In the genomic region with DNA sequence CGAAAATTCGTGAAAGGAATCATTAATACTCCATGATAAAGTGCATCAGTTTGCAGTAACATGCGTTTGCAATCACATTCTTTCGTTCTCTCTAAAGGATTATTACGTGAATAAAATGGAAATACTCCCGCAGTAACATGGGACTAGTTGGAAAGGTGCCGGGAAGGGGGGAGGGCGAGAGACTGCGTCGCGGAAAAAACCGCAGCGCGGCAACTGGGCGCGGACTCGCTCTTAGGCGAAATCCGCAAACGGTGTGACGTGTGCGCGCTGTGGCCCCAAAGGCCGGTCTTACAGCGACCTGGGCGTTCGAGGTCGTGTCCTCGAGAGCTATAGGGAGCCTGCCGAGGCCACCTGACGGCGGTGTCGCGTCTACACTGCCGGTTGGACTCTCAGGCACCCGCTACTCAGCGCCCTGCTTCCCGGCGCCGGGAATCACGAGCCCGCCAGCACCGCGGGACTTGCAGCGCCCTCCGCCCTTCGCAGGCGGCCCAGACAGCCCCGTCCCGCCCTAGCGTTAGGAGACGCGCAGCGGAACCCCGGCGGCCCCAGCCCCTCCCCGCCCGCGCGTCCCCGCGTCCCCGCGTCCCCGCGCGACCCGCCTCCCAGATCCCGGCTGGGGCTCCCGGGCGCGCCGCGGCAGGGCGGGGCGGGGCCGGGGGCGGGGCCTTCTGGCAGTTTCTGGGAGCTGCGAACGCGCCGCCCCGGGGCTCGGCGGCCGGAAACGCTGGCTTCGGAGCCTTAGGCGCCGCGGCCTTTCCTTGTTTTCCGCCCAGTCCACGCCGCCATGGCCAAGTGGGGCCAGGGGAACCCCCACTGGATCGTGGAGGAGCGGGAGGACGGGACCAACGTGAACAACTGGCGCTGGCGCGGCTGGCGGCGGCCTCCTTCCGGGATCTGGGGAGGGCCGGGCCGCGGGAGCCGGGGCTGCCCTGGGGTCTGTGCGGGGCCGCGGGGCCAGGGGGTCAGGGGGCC, we compare ENCODE assay signal across 8 cellular contexts. TPM values are rescaled to one million over a fixed set of nuclear protein-coding genes. Genes with fewer than 3 reads are reported as not detected.
DNase-seq lines count a peak whose midpoint lies in the region; ATAC-seq, FAIRE-seq and TF ChIP-seq lines count a peak whose summit lies in the region.

No MANE protein-coding gene starts in this region.

- no peaks in the 10 kb centered on the region for H3K9me3 ChIP-seq in CD4-positive, CD25-positive, alpha-beta regulatory T cell (ENCODE audit: control insufficient read depth in 2 of 2, low read length in 2 of 2)
- no peaks in the 10 kb centered on the region for H3K9me3 ChIP-seq in HepG2 (ENCODE audit: low read length)

- peak; percentile 96 to 99 for TF ChIP-seq POLR2A in HepG2 (IDR thresholded peaks at IDR 0.05; ENCODE audit: insufficient read depth in 1 of 2, low read depth in 2 of 2, low read length in 2 of 2)

- H3K4me1 ChIP-seq in CD4-positive, CD25-positive, alpha-beta regulatory T cell (ENCODE audit: control insufficient read depth, insufficient read depth, low read length, poor library complexity, severe bottlenecking) = peaks cover 50% of the 10 kb centered on the region
- H3K4me1 ChIP-seq in HepG2 (ENCODE audit: insufficient read depth, low read length) = peaks cover 63% of the 10 kb centered on the region

- H3K27ac ChIP-seq in CD4-positive, CD25-positive, alpha-beta regulatory T cell (ENCODE audit: insufficient read depth, low read length, poor library complexity, severe bottlenecking) = peak overlapping the region; percentile 95
- peak overlapping the region; percentile 93 for H3K27ac ChIP-seq in HepG2 (ENCODE audit: extremely low read length, insufficient read depth, low read length)

- no peaks in the 10 kb centered on the region for H3K9me3 Mint-ChIP-seq in CD4-positive, CD25-positive, alpha-beta regulatory T cell

- DNase-seq in CD4-positive, CD25-positive, alpha-beta regulatory T cell = peak; percentile 87 to 93 (median 91)
- DNase-seq in NCI-H69 (lab: John Stamatoyannopoulos, UW) = peak; percentile 93
- DNase-seq in activated CD4-positive, alpha-beta T cell treated with anti-CD3 and anti-CD28 coated beads, Interleukin-2, amount 50 U/mL, for 1 hour = peak; percentile 93
- peak; percentile 80 for DNase-seq in dedifferentiated amniotic fluid mesenchymal stem cell (ENCODE audit: extremely low spot score)
- peak; percentile 94 for DNase-seq in HepG2 (ENCODE audit: low spot score)
- DNase-seq in stimulated activated CD4-positive, alpha-beta T cell treated with anti-CD3 and anti-CD28 coated beads, Interleukin-2, amount 100 ng/mL, for 48 hours = peak; percentile 94 to 95

- peak overlapping the region; percentile 97 for H3K4me2 ChIP-seq in HepG2 (ENCODE audit: low read depth, low read length)

- H4K20me1 ChIP-seq in HepG2 (ENCODE audit: insufficient read depth, low read length) = no peaks in the 10 kb centered on the region

- H3K27ac Mint-ChIP-seq in CD4-positive, CD25-positive, alpha-beta regulatory T cell = peak overlapping the region; percentile 98

- H3K27me3 ChIP-seq in CD4-positive, CD25-positive, alpha-beta regulatory T cell (ENCODE audit: control insufficient read depth, insufficient read depth, low read length) = no peaks in the 10 kb centered on the region
- H3K27me3 ChIP-seq in HepG2 (ENCODE audit: control insufficient read depth in 1 of 2, insufficient read depth in 2 of 2, low read length in 2 of 2) = no peaks in the 10 kb centered on the region

- H3K4me1 Mint-ChIP-seq in CD4-positive, CD25-positive, alpha-beta regulatory T cell = peaks cover 0 to 58% (median 40%) of the 10 kb centered on the region in 4 donors

- peak overlapping the region; percentile 90 to 95 (median 94) for H3K4me3 Mint-ChIP-seq in CD4-positive, CD25-positive, alpha-beta regulatory T cell

- intact Hi-C loops in HepG2 (cut with micrococcal nuclease; ENCODE audit: unreplicated experiment) = loop anchor here (2.0 kb wide), 1 partner anchor 160 kb away; a partner anchor contains a TSS

- POLR2A ChIA-PET in HepG2 (lab: Yijun Ruan, JAX) = interaction anchor here (0.5 to 4.0 kb wide), 27 partner anchors 9 to 1853 kb away, joined by 3 to 79 read pairs (median 4); a partner anchor contains a TSS

- peak; percentile 82 for TF ChIP-seq RAD21 in HepG2 (CRISPR knock-in tag; IDR thresholded peaks at IDR 0.05)

- peaks cover 43% of the 10 kb centered on the region for H3K79me2 ChIP-seq in HepG2 (ENCODE audit: insufficient read depth, low read length)

- H2AFZ ChIP-seq in HepG2 (ENCODE audit: low read length) = peak overlapping the region; percentile 64

- peak overlapping the region; percentile 97 for H3K4me3 ChIP-seq in CD4-positive, CD25-positive, alpha-beta regulatory T cell (ENCODE audit: low read depth, low read length)
- H3K4me3 ChIP-seq in HepG2 (replicated peaks in 1 of 3; ENCODE audit: insufficient read depth in 1 of 3, low read depth in 2 of 3, low read length in 3 of 3) = peak overlapping the region; percentile 85 to 94 (median 93)

- 4% methylated on average over 23 of the region's 111 CpGs for WGBS in HepG2 (ENCODE audit: low lambda C conversion rate)

- peaks cover 21% of the 10 kb centered on the region for H3K36me3 Mint-ChIP-seq in CD4-positive, CD25-positive, alpha-beta regulatory T cell

- peak overlapping the region; percentile 96 for H3K9ac ChIP-seq in HepG2 (ENCODE audit: insufficient read depth, low read depth, low read length)

- H3K36me3 ChIP-seq in CD4-positive, CD25-positive, alpha-beta regulatory T cell (ENCODE audit: control insufficient read depth, insufficient read depth, low read length) = peaks cover 16% of the 10 kb centered on the region
- peaks cover 6 to 26% of the 10 kb centered on the region in 2 experiments for H3K36me3 ChIP-seq in HepG2 (replicated peaks in 1 of 2; ENCODE audit: control insufficient read depth in 1 of 2, insufficient read depth in 2 of 2, low read length in 2 of 2)

- peak; percentile 17 to 78; a peak in 2 of 4 replicates for TF ChIP-seq EP300 in HepG2 (IDR thresholded peaks at IDR 0.05; ENCODE audit: low read depth in 2 of 2, low read length in 2 of 2)
- peak; percentile 68 for TF ChIP-seq EP300 in HepG2 (CRISPR knock-in tag; IDR thresholded peaks at IDR 0.05; ENCODE audit: borderline replicate concordance)

- TSS peak; percentile 97 for BruUV-seq in HepG2 (replicated peaks; lab: Mats Ljungman, UMichigan)

- peak; percentile 91 to 92 for ATAC-seq in CD4-positive, CD25-positive, alpha-beta regulatory T cell (ENCODE audit: low read depth in 2 of 2)
- ATAC-seq in GM19395 (IDR thresholded peaks at IDR 0.05; ENCODE audit: unreplicated experiment) (peak; percentile 72), HG03521 (IDR thresholded peaks at IDR 0.05; ENCODE audit: unreplicated experiment) (peak; percentile 84), HepG2 (peak; percentile 92)

- CTCF ChIA-PET in HepG2 (lab: Yijun Ruan, JAX; ENCODE audit: low intra/inter-chr PET ratio, low total read pairs) = no interaction called here

- H3K27me3 Mint-ChIP-seq in CD4-positive, CD25-positive, alpha-beta regulatory T cell = peaks cover 5% of the 10 kb centered on the region

- peak; percentile 59 for TF ChIP-seq CTCF in HepG2 (CRISPR knock-in tag; IDR thresholded peaks at IDR 0.05)

- in situ Hi-C loops in HepG2 (cut with HindIII; ENCODE audit: extremely low pct_ligation_motif_present, low pct_unique_long_range_greater_than_20kb) = no loop called here

- FAIRE-seq in HepG2 (lab: Jason Lieb, UNC) = peak; percentile 48

TF ChIP-seq in HepG2, 621 proteins besides CTCF, POLR2A, EP300 and RAD21 (continues in another document):
- TF ChIP-seq, protein P1, sequence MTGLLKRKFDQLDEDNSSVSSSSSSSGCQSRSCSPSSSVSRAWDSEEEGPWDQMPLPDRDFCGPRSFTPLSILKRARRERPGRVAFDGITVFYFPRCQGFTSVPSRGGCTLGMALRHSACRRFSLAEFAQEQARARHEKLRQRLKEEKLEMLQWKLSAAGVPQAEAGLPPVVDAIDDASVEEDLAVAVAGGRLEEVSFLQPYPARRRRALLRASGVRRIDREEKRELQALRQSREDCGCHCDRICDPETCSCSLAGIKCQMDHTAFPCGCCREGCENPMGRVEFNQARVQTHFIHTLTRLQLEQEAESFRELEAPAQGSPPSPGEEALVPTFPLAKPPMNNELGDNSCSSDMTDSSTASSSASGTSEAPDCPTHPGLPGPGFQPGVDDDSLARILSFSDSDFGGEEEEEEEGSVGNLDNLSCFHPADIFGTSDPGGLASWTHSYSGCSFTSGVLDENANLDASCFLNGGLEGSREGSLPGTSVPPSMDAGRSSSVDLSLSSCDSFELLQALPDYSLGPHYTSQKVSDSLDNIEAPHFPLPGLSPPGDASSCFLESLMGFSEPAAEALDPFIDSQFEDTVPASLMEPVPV (CRISPR knock-in tag; IDR thresholded peaks at IDR 0.05) = peak; percentile 96

RNA-seq across cellular contexts. Expression of a gene that starts 15.1 kb away (rescaled TPM):
- 7.6 TPM for total RNA-seq in CD4-positive, CD25-positive, alpha-beta regulatory T cell
- polyA plus RNA-seq in CD4-positive, CD25-positive, alpha-beta regulatory T cell = 10 to 100 TPM; 35.1 to 49.8 (median 44.8) TPM
- total RNA-seq in HepG2 (2016; rRNA removed; fragmentation: Illumina TruSeq; extraction: Trizol) = 13.8 and 21.6 TPM in 2 replicates
- 16.7 and 17.0 TPM in 2 replicates for total RNA-seq in HepG2 (2016; cell fraction: cytosol; rRNA removed; fragmentation: Illumina TruSeq; extraction: Trizol; ENCODE audit: low read depth)
- 14.9 and 18.7 TPM in 2 replicates for total RNA-seq in HepG2 (2016; cell fraction: insoluble cytoplasmic fraction; rRNA removed; fragmentation: Illumina TruSeq; extraction: Trizol)
- total RNA-seq in HepG2 (2016; cell fraction: membrane; rRNA removed; fragmentation: Illumina TruSeq; extraction: Trizol) = 14.2 and 19.0 TPM in 2 replicates
- 7.0 and 8.1 TPM in 2 replicates for total RNA-seq in HepG2 (2016; cell fraction: nucleus; rRNA removed; fragmentation: Illumina TruSeq; extraction: Trizol)
- polyA plus RNA-seq in HepG2 (2011; rRNA removed) = 10.6 and 11.9 TPM in 2 replicates
- 11.8 and 13.6 TPM in 2 replicates for polyA plus RNA-seq in HepG2 (2011; cell fraction: cytosol; rRNA removed)
- 4.7 and 6.8 TPM in 2 replicates for polyA plus RNA-seq in HepG2 (2011; cell fraction: nucleus; rRNA removed)
- polyA plus RNA-seq in HepG2 (2012) = 15.7 and 26.1 TPM in 2 replicates
- 8.9 TPM in 2 replicates for polyA plus RNA-seq in HepG2 (2016; cell fraction: cytosol; fragmentation: Illumina TruSeq; extraction: Trizol; ENCODE audit: low read depth)
- polyA plus RNA-seq in HepG2 (2016; cell fraction: insoluble cytoplasmic fraction; fragmentation: Illumina TruSeq; extraction: Trizol; ENCODE audit: low read depth) = 26.0 and 27.5 TPM in 2 replicates
- 15.9 and 17.5 TPM in 2 replicates for polyA plus RNA-seq in HepG2 (2016; cell fraction: membrane; fragmentation: Illumina TruSeq; extraction: Trizol; ENCODE audit: low read depth)
- polyA plus RNA-seq in HepG2 (2016; cell fraction: nucleus; fragmentation: Illumina TruSeq; extraction: Trizol; ENCODE audit: insufficient read depth, low read depth) = 16.4 and 18.0 TPM in 2 replicates
- 0.42 and 1.5 TPM in 2 replicates for polyA minus RNA-seq in HepG2 (2011; rRNA and poly(A)+ RNA removed; ENCODE audit: low replicate concordance)
- 5.3 TPM in 1 of 2 replicates, not detected in the other for polyA minus RNA-seq in HepG2 (2011; cell fraction: cytosol; rRNA and poly(A)+ RNA removed)
- polyA minus RNA-seq in HepG2 (2011; cell fraction: nucleus; rRNA and poly(A)+ RNA removed) = 4.5 and 8.8 TPM in 2 replicates

Comparison
In these comparisons a context has a peak if more than half of its experiments do, and no peak if none do; other contexts are left out.
1. Peak in every context shown above with its lines: DNase-seq, ATAC-seq, H3K4me3 ChIP-seq and H3K27ac ChIP-seq.